9 cellular contexts compared by ENCODE assay signal in the genomic region with DNA sequence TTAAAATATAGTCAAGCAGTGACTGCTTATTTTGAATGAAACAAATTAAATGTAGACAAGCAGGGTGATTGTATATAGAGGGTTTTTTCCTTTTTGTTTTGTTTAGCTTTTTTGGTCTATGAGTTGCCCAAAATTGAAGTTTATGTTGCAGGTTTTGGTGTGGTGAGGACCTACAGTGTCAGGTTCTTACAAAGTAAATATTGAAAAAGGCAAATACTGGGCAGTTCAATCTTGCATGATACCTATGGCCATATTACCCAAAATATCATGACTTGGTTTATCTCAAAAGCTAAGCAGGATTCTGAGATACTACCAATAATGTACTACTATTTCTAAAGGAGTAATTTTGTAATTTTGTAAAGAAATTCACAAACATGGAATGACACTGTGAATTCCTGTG. TPM values are rescaled to one million over a fixed set of nuclear protein-coding genes. Genes with fewer than 3 reads are reported as not detected.
DNase-seq lines count a peak whose midpoint lies in the region; ATAC-seq and TF ChIP-seq lines count a peak whose summit lies in the region.
"Had no signal": no experiment of that assay in that cellular context is flagged by ENCODE, and none has a peak within 500 bp of the region (broad histone marks: within the 10 kb centered on the region; RNA-seq: fewer than 3 reads in every experiment).

No MANE protein-coding gene starts in this region.

- H2AFZ ChIP-seq in DND-41 (ENCODE audit: low read depth, low read length), result peak overlapping the region; percentile 63; the same call in 1 of the 2 replicates
- H2AFZ ChIP-seq in OCI-LY1 (ENCODE audit: low read length), result no peak overlapping the region
- H2AFZ ChIP-seq in parathyroid adenoma, result no peak overlapping the region

- no peaks in the 10 kb centered on the region for H4K20me1 ChIP-seq in DND-41 (ENCODE audit: insufficient read depth, low read length)
- no peaks in the 10 kb centered on the region for H4K20me1 ChIP-seq in OCI-LY1 (ENCODE audit: insufficient read depth, low read length)

- H3K4me1 ChIP-seq in DND-41 (ENCODE audit: insufficient read depth, low read length), result peaks cover 53% of the 10 kb centered on the region
- H3K4me1 ChIP-seq in OCI-LY1 (ENCODE audit: insufficient read depth, low read length, severe bottlenecking), result peaks cover 52% of the 10 kb centered on the region
- no peaks in the 10 kb centered on the region for H3K4me1 ChIP-seq in parathyroid adenoma

- H3K9me2 ChIP-seq in OCI-LY1 (ENCODE audit: low read depth, low read length), result no peaks in the 10 kb centered on the region

- H3F3A ChIP-seq in OCI-LY1 (ENCODE audit: insufficient read depth, low read length), result peaks cover 18% of the 10 kb centered on the region; the same call in 1 of the 2 replicates

- ATAC-seq in DND-41 (ENCODE audit: insufficient read depth, low read depth) (no peak), HG03520 (IDR thresholded peaks at IDR 0.05; ENCODE audit: unreplicated experiment) (no peak), GM18498 (IDR thresholded peaks at IDR 0.05; ENCODE audit: unreplicated experiment) (no peak), GM21360 (IDR thresholded peaks at IDR 0.05; ENCODE audit: unreplicated experiment) (no peak)

- H3K27ac ChIP-seq in DND-41 (ENCODE audit: low read length) (peak overlapping the region; percentile 22; the same call in 1 of the 2 replicates), OCI-LY1 (ENCODE audit: low read depth, low read length, poor library complexity, severe bottlenecking) (peak overlapping the region; percentile 92), parathyroid adenoma (peak overlapping the region; percentile 93)

- DNase-seq in DND-41 (no peak), epithelial cell of proximal tubule (ENCODE audit: low read depth) (no peak), UCSD-AML1 (lab: John Stamatoyannopoulos, UW; ENCODE audit: unreplicated experiment) (no peak)
- DNase-seq: stimulated activated CD4-positive, alpha-beta T cell treated with anti-CD3 and anti-CD28 coated beads, Interleukin-15, amount 100 ng/mL, for 24 hours had no signal

- H3K27me3 ChIP-seq in DND-41 (ENCODE audit: insufficient read depth, low read length, poor library complexity) (no peaks in the 10 kb centered on the region), OCI-LY1 (ENCODE audit: insufficient read depth, low read length) (no peaks in the 10 kb centered on the region), parathyroid adenoma (ENCODE audit: control insufficient read depth, insufficient read depth, low read length) (no peaks in the 10 kb centered on the region)

- H3K36me3 ChIP-seq in DND-41 (ENCODE audit: insufficient read depth, low read length) (no peaks in the 10 kb centered on the region), OCI-LY1 (ENCODE audit: insufficient read depth, low read length) (no peaks in the 10 kb centered on the region), parathyroid adenoma (ENCODE audit: control insufficient read depth, insufficient read depth, low read length) (no peaks in the 10 kb centered on the region)

- peak overlapping the region; percentile 65 for H3K9ac ChIP-seq in DND-41 (ENCODE audit: low read depth, low read length)
- H3K9ac ChIP-seq in OCI-LY1 (ENCODE audit: low read length), result peak overlapping the region; percentile 75
- no peak overlapping the region for H3K9ac ChIP-seq in parathyroid adenoma

- TF ChIP-seq CTCF in DND-41 (IDR thresholded peaks at IDR 0.05; ENCODE audit: borderline replicate concordance, extremely low read depth, low read length, poor library complexity, severe bottlenecking) (no peak), OCI-LY1 (IDR thresholded peaks at IDR 0.05; ENCODE audit: low read length) (no peak), epithelial cell of proximal tubule (conservative IDR thresholded peaks at IDR 0.05; ENCODE audit: low read depth, low read length) (no peak), parathyroid adenoma (IDR thresholded peaks at IDR 0.05) (no peak)

- H3K4me2 ChIP-seq in DND-41 (ENCODE audit: insufficient read depth, low read length) (peak overlapping the region; percentile 81), OCI-LY1 (ENCODE audit: low read length) (peak overlapping the region; percentile 76), parathyroid adenoma (ENCODE audit: low read length) (peak overlapping the region; percentile 95)

- H3K9me3 ChIP-seq in DND-41 (ENCODE audit: insufficient read depth, low read length, severe bottlenecking), result no peaks in the 10 kb centered on the region
- H3K9me3 ChIP-seq in OCI-LY1 (ENCODE audit: low read length), result no peaks in the 10 kb centered on the region
- H3K9me3 ChIP-seq in parathyroid adenoma (ENCODE audit: control insufficient read depth, low read length), result no peaks in the 10 kb centered on the region

- H3K79me2 ChIP-seq in DND-41 (ENCODE audit: insufficient read depth, low read length) (peaks cover 28% of the 10 kb centered on the region), OCI-LY1 (ENCODE audit: insufficient read depth, low read length) (peaks cover 50% of the 10 kb centered on the region), parathyroid adenoma (no peaks in the 10 kb centered on the region)

- H3K4me3 ChIP-seq in DND-41 (ENCODE audit: low read depth in 1 of 2, low read length in 2 of 2) (peak overlapping the region; percentile 58 to 60; a peak in 2 of 4 replicates), OCI-LY1 (ENCODE audit: low read depth, low read length, poor library complexity, severe bottlenecking) (peak overlapping the region; percentile 70), epithelial cell of proximal tubule (ENCODE audit: low read depth, low read length) (peak overlapping the region; percentile 70), parathyroid adenoma (ENCODE audit: low read depth, low read length) (peak overlapping the region; percentile 96)

RNA-seq across cellular contexts. Expression of gene DNAJB4, which starts 1.8 kb away (rescaled TPM):
- total RNA-seq in epithelial cell of proximal tubule, result 3.6 and 10.9 TPM in 2 replicates

RNA-seq across cellular contexts. Expression of gene FUBP1, which starts 27.6 kb away (rescaled TPM):
- total RNA-seq in epithelial cell of proximal tubule, result 81.2 and 133 TPM in 2 replicates

RNA-seq across cellular contexts. Expression of gene GIPC2, which starts 39.3 kb away (rescaled TPM):
- total RNA-seq in epithelial cell of proximal tubule, result 1.4 and 1.5 TPM in 2 replicates

Comparison
In these comparisons a context has a peak if more than half of its experiments do, and no peak if none do; other contexts are left out.
1. H3K27ac ChIP-seq: peak in every context shown above with its lines; median percentile 93 in parathyroid adenoma; 92 in OCI-LY1; 22 in DND-41.